20 cellular contexts compared by ENCODE assay signal in the genomic region with DNA sequence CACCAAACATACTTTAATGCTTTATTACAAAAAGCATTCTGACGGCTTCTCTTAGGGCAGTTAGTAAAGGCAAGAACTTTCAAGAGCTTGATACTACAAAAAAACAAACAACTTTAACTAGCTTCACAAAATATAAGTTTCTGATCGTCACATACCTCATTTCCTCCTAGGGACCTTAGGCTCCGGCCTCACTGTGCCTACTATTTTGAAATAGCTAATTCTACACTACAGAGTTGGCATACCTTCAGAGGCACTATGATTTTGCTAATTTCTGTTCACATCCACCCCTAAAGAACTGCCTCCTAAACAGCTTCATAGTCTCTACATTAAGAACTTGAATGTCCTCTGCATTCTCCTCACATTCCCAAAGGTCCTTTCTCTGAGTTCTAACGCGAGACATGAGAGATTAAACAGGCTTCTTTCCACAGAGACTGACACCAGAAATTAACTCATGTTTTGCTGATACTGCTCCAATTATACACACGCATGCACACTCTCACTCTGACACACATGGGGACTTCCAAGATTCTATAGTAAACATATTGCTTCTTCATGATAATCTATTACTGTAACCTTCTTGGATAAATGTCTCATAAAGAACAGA.
DNase-seq lines count a peak whose midpoint lies in the region; ATAC-seq, FAIRE-seq and TF ChIP-seq lines count a peak whose summit lies in the region.
"Had no signal": no experiment of that assay in that cellular context is flagged by ENCODE, and none has a peak within 500 bp of the region (broad histone marks: within the 10 kb centered on the region; RNA-seq: fewer than 3 reads in every experiment).

No MANE protein-coding gene starts in this region.

- H3K36me3 ChIP-seq in right lobe of liver = no peaks in the 10 kb centered on the region
- no peaks in the 10 kb centered on the region; a peak in 1 of 5 replicates for H3K36me3 ChIP-seq in HepG2 (replicated peaks in 1 of 2; ENCODE audit: control insufficient read depth in 1 of 2, insufficient read depth in 2 of 2, low read length in 2 of 2)
- H3K36me3 ChIP-seq in left lung = no peaks in the 10 kb centered on the region
- no peaks in the 10 kb centered on the region for H3K36me3 ChIP-seq in kidney (ENCODE audit: control insufficient read depth in 1 of 2, insufficient read depth in 2 of 2, low read length in 2 of 2)
- H3K36me3 ChIP-seq: tibial artery had no signal

- H3K27ac ChIP-seq in right lobe of liver (no peak overlapping the region), HepG2 (ENCODE audit: extremely low read length, insufficient read depth, low read length) (no peak overlapping the region), left lung (no peak overlapping the region), kidney (ENCODE audit: low read depth in 2 of 2, low read length in 2 of 2) (no peak overlapping the region)
- H3K27ac ChIP-seq: tibial artery had no signal

- in situ Hi-C loops in HepG2 (cut with HindIII; ENCODE audit: extremely low pct_ligation_motif_present, low pct_unique_long_range_greater_than_20kb) = no loop called here

- ATAC-seq in right lobe of liver (peak; percentile 57 to 83 (median 74)), HepG2 (no peak), left lung (peak; percentile 82), GM19328 (IDR thresholded peaks at IDR 0.05; ENCODE audit: unreplicated experiment) (no peak), HG03175 (IDR thresholded peaks at IDR 0.05; ENCODE audit: unreplicated experiment) (no peak)
- ATAC-seq: natural killer cell; stimulated activated memory B cell treated with anti-CD40 and anti-IgM and Interleukin-4, amounts not matched to agents 10 μg/mL and 1 μg/mL and 100 μg/mL, for 72 hours had no signal

- no peak overlapping the region for H2AFZ ChIP-seq in HepG2 (ENCODE audit: low read length)

- CTCF ChIA-PET in HepG2 (lab: Yijun Ruan, JAX; ENCODE audit: low intra/inter-chr PET ratio, low total read pairs) = interaction anchor here (2.2 kb wide), 1 partner anchor 287 kb away, joined by 12 read pairs; no protein-coding TSS in a partner anchor

- no TSS peak for BruUV-seq in HepG2 (replicated peaks; lab: Mats Ljungman, UMichigan)

- no peak overlapping the region for H3K4me2 ChIP-seq in HepG2 (ENCODE audit: low read depth, low read length)

- 18% methylated on average over 6 of the region's 6 CpGs for WGBS in right lobe of liver (ENCODE audit: insufficient coverage, low coverage, low lambda C conversion rate, missing lambda C conversion rate)
- 96% methylated on average over 6 of the region's 6 CpGs for WGBS in HepG2 (ENCODE audit: low lambda C conversion rate)

- TF ChIP-seq EP300 in HepG2 (IDR thresholded peaks at IDR 0.05; ENCODE audit: low read depth in 2 of 2, low read length in 2 of 2) (no peak), HepG2 (CRISPR knock-in tag; IDR thresholded peaks at IDR 0.05; ENCODE audit: borderline replicate concordance) (no peak)

- DNase-seq in right lobe of liver (no peak), HepG2 (ENCODE audit: low spot score) (no peak), cerebellar cortex (ENCODE audit: low spot score) (peak; percentile 67), left lung (no peak), AG08395 (ENCODE audit: low spot score) (no peak), kidney (no peak)
- DNase-seq: ACHN; activated CD4-positive, alpha-beta T cell treated with anti-CD3 and anti-CD28 coated beads, Interleukin-2, amount 50 U/mL, for 1 hour; activated CD8-positive, alpha-beta memory T cell treated with anti-CD3 and anti-CD28 coated beads, Interleukin-2, amount 50 U/mL, for 48 hours; activated naive CD4-positive, alpha-beta T cell treated with Interleukin-2 at 50 U/mL for 16 hours; DMS53; GOT3; natural killer cell; NCI-H146; tibial artery had no signal

- H3K79me2 ChIP-seq in HepG2 (ENCODE audit: insufficient read depth, low read length) = peaks cover 95% of the 10 kb centered on the region

- TF ChIP-seq POLR2A in right lobe of liver (IDR thresholded peaks at IDR 0.05) (no peak), HepG2 (IDR thresholded peaks at IDR 0.05; ENCODE audit: insufficient read depth in 1 of 2, low read depth in 2 of 2, low read length in 2 of 2) (no peak)

- H3K4me3 ChIP-seq in right lobe of liver (no peak overlapping the region), HepG2 (replicated peaks in 1 of 3; ENCODE audit: insufficient read depth in 1 of 3, low read depth in 2 of 3, low read length in 3 of 3) (no peak overlapping the region), left lung (no peak overlapping the region), kidney (ENCODE audit: low read length in 2 of 2) (no peak overlapping the region)
- H3K4me3 ChIP-seq: tibial artery had no signal

- H3K27me3 ChIP-seq in right lobe of liver = no peaks in the 10 kb centered on the region
- H3K27me3 ChIP-seq in HepG2 (ENCODE audit: control insufficient read depth in 1 of 2, insufficient read depth in 2 of 2, low read length in 2 of 2) = no peaks in the 10 kb centered on the region
- H3K27me3 ChIP-seq in left lung = no peaks in the 10 kb centered on the region
- H3K27me3 ChIP-seq: tibial artery had no signal

- POLR2A ChIA-PET in HepG2 (lab: Yijun Ruan, JAX) = no interaction called here

- H3K9ac ChIP-seq in HepG2 (ENCODE audit: insufficient read depth, low read depth, low read length) (no peak overlapping the region), kidney (ENCODE audit: low read length in 2 of 2) (no peak overlapping the region)

- no peak for TF ChIP-seq CTCF in right lobe of liver (IDR thresholded peaks at IDR 0.05)
- no peak for TF ChIP-seq CTCF in HepG2 (CRISPR knock-in tag; IDR thresholded peaks at IDR 0.05)
- TF ChIP-seq CTCF in left lung (IDR thresholded peaks at IDR 0.05) = no peak
- TF ChIP-seq CTCF in kidney (IDR thresholded peaks at IDR 0.05; ENCODE audit: borderline replicate concordance, extremely low read depth, insufficient read depth) = no peak

- TF ChIP-seq RAD21 in HepG2 (CRISPR knock-in tag; IDR thresholded peaks at IDR 0.05) = no peak

- H3K9me3 ChIP-seq in right lobe of liver (no peaks in the 10 kb centered on the region), HepG2 (ENCODE audit: low read length) (no peaks in the 10 kb centered on the region), left lung (no peaks in the 10 kb centered on the region), kidney (ENCODE audit: control insufficient read depth in 1 of 2, low read length in 2 of 2) (no peaks in the 10 kb centered on the region)
- H3K9me3 ChIP-seq: tibial artery had no signal

- intact Hi-C loops in right lobe of liver (cut with DNase I) = no loop called here
- intact Hi-C loops in HepG2 (cut with micrococcal nuclease; ENCODE audit: unreplicated experiment) = no loop called here
- intact Hi-C loops in left lung (cut with DNase I) = no loop called here
- intact Hi-C loops in kidney (cut with DNase I) = no loop called here

- H3K4me1 ChIP-seq in right lobe of liver (peaks cover 0 to 37% (median 6%) of the 10 kb centered on the region in 4 donors), HepG2 (ENCODE audit: insufficient read depth, low read length) (peaks cover 19% of the 10 kb centered on the region), left lung (peaks cover 0 to 38% of the 10 kb centered on the region in 2 donors), kidney (ENCODE audit: control insufficient read depth in 1 of 2, insufficient read depth in 1 of 2, low read depth in 1 of 2, low read length in 2 of 2) (peaks cover 0 to 3% of the 10 kb centered on the region in 2 donors)

- FAIRE-seq in HepG2 (lab: Jason Lieb, UNC) (no peak), kidney (lab: Jason Lieb, UNC) (no peak)
- FAIRE-seq: GM18507, RCC 7860 had no signal

- peaks cover 7% of the 10 kb centered on the region; the same call in 1 of the 2 replicates for H4K20me1 ChIP-seq in HepG2 (ENCODE audit: insufficient read depth, low read length)

TF ChIP-seq in HepG2, 621 proteins besides CTCF, POLR2A, EP300 and RAD21:
- TF ChIP-seq SALL2 (CRISPR knock-in tag; IDR thresholded peaks at IDR 0.05) (no peak), REXO4 (CRISPR knock-in tag; IDR thresholded peaks at IDR 0.05; ENCODE audit: borderline replicate concordance) (no peak), ZNF383 (CRISPR knock-in tag; IDR thresholded peaks at IDR 0.05; ENCODE audit: borderline replicate concordance) (no peak), PBX2 (CRISPR knock-in tag; IDR thresholded peaks at IDR 0.05) (no peak)
- TF ChIP-seq, protein P1, sequence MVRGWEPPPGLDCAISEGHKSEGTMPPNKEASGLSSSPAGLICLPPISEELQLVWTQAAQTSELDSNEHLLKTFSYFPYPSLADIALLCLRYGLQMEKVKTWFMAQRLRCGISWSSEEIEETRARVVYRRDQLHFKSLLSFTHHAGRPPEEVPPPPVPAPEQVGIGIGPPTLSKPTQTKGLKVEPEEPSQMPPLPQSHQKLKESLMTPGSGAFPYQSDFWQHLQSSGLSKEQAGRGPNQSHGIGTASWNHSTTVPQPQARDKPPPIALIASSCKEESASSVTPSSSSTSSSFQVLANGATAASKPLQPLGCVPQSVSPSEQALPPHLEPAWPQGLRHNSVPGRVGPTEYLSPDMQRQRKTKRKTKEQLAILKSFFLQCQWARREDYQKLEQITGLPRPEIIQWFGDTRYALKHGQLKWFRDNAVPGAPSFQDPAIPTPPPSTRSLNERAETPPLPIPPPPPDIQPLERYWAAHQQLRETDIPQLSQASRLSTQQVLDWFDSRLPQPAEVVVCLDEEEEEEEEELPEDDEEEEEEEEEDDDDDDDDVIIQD (CRISPR knock-in tag; IDR thresholded peaks at IDR 0.05; ENCODE audit: low read depth) = no peak
TF ChIP-seq in HepG2: peak in this region for 0.

Comparison
In these comparisons a context has a peak if more than half of its experiments do, and no peak if none do; other contexts are left out.
1. ATAC-seq: peak in right lobe of liver (4 of 4) and left lung (single experiment); none in HepG2 (single experiment), GM19328 (single experiment) and HG03175 (single experiment).